In the genomic region with DNA sequence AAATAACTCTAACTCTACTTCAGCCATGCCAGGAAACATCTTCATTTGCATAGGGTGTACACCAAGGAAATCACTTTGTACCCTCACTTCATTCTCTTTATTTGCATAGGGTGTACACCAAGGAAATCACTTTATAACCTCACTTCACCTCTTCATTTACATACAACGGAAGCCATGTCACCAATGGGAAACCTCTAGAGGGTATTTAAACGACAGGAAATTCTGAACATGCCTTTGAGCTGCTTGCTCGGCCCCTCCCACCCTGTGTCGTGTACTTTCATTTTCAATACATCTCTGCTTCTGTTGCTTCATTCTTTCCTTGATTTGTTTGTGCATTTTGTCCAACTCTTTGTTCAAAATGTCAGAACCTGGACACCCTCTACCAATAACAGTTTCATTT, we compare ENCODE assay signal across 1 cellular context.
TF ChIP-seq lines count a peak whose summit lies in the region.

No MANE protein-coding gene starts in this region.

TF ChIP-seq in A549, 52 proteins besides CTCF, POLR2A, EP300 and RAD21 (continued from another document):
- TF ChIP-seq, protein P1, sequence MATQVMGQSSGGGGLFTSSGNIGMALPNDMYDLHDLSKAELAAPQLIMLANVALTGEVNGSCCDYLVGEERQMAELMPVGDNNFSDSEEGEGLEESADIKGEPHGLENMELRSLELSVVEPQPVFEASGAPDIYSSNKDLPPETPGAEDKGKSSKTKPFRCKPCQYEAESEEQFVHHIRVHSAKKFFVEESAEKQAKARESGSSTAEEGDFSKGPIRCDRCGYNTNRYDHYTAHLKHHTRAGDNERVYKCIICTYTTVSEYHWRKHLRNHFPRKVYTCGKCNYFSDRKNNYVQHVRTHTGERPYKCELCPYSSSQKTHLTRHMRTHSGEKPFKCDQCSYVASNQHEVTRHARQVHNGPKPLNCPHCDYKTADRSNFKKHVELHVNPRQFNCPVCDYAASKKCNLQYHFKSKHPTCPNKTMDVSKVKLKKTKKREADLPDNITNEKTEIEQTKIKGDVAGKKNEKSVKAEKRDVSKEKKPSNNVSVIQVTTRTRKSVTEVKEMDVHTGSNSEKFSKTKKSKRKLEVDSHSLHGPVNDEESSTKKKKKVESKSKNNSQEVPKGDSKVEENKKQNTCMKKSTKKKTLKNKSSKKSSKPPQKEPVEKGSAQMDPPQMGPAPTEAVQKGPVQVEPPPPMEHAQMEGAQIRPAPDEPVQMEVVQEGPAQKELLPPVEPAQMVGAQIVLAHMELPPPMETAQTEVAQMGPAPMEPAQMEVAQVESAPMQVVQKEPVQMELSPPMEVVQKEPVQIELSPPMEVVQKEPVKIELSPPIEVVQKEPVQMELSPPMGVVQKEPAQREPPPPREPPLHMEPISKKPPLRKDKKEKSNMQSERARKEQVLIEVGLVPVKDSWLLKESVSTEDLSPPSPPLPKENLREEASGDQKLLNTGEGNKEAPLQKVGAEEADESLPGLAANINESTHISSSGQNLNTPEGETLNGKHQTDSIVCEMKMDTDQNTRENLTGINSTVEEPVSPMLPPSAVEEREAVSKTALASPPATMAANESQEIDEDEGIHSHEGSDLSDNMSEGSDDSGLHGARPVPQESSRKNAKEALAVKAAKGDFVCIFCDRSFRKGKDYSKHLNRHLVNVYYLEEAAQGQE (IDR thresholded peaks at IDR 0.05) = no peak
- TF ChIP-seq CEBPB (IDR thresholded peaks at IDR 0.05) = no peak
